22 cellular contexts compared by ENCODE assay signal in the genomic region with DNA sequence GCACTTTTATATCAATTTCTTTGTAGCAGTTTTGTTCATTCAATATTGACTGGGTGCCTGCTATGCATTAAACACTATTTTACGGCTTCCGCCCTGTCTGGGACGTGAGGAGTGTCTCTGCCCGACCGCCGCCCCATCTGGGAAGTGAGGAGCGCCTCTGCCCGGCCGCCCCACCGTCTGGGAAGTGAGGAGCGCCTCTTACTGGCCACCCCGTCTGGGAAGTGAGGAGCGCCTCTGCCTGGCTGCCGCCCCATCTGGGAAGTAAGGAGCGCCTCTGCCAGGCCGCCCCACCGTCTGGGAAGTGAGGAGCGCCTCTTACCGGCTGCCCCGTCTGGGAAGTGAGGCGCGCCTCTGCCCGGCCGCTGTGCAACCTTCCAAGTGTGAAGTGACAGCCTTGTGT.
"Had no signal": no experiment of that assay in that cellular context is flagged by ENCODE, and none has a peak within 500 bp of the region (broad histone marks: within the 10 kb centered on the region; RNA-seq: fewer than 3 reads in every experiment).

No MANE protein-coding gene starts in this region.

- H3K9me3 ChIP-seq: SJCRH30 had no signal

- H3K27me3 ChIP-seq: SJCRH30 had no signal

- H3K36me3 ChIP-seq: SJCRH30 had no signal

- H3K4me3 ChIP-seq: SJCRH30 had no signal

- ATAC-seq: Panc1, PC-3, SK-N-SH treated with all-trans-retinoic acid at 6 μM for 48 hours had no signal

- FAIRE-seq: HTR-8/SVneo had no signal

- H3K27ac ChIP-seq: HL-60, RWPE1, SJCRH30 had no signal

- DNase-seq: KBM-7, MV-4-11, NCI-H1048, NCI-H1105, NCI-H1417, NCI-H1436 treated with DMSO at 0.1 percent for 48 hours, NCI-H1694, NCI-H187 treated with DMSO at 0.1 percent for 48 hours, NCI-H2029 treated with DMSO at 0.1 percent for 48 hours, NCI-H2171 treated with DMSO at 0.1 percent for 48 hours, NCI-H345, NCI-H524 treated with DMSO at 0.1 percent for 48 hours, NCI-H69, NCI-H774, PC-3, SHP77 treated with DMSO at 0.1 percent for 48 hours, SJCRH30 had no signal
